In genomic region chr15:76056931-76057330, GRCh38 we compare ENCODE assay signal across 8 cellular contexts. TPM values are rescaled to one million over a fixed set of nuclear protein-coding genes. Genes with fewer than 3 reads are reported as not detected.
DNase-seq lines count a peak whose midpoint lies in the region; ATAC-seq and TF ChIP-seq lines count a peak whose summit lies in the region.

No MANE protein-coding gene starts in this region.

- intact Hi-C loops in uterus (cut with DNase I; ENCODE audit: low total_unique reads): no loop called here

- H3K4me1 ChIP-seq in RWPE2 (ENCODE audit: insufficient read depth, poor library complexity, severe bottlenecking) (peaks cover 4% of the 10 kb centered on the region), uterus (peaks cover 0 to 4% of the 10 kb centered on the region in 2 donors), endodermal cell (ENCODE audit: control insufficient read depth, insufficient read depth, low read length) (peaks cover 8% of the 10 kb centered on the region)

- H3K27ac Mint-ChIP-seq in endodermal cell: no peak overlapping the region

- no peak overlapping the region for H3K4me3 Mint-ChIP-seq in endodermal cell

- H3K27me3 Mint-ChIP-seq in endodermal cell (ENCODE audit: insufficient read depth): peaks cover 26% of the 10 kb centered on the region

- no peaks in the 10 kb centered on the region for H3K36me3 Mint-ChIP-seq in endodermal cell (ENCODE audit: low read depth)

- no peak for TF ChIP-seq POLR2A in uterus (IDR thresholded peaks at IDR 0.05)

- no peak overlapping the region for H3K4me3 ChIP-seq in RWPE2 (ENCODE audit: severe bottlenecking)
- H3K4me3 ChIP-seq in uterus: no peak overlapping the region
- H3K4me3 ChIP-seq in endodermal cell (ENCODE audit: low read length): no peak overlapping the region

- 61 to 67% methylated on average over 3 of the region's 3 CpGs for WGBS in endodermal cell (ENCODE audit: insufficient coverage in 1 of 2, insufficient read length in 1 of 2), 2 experiments

- no peak overlapping the region for H3K9ac ChIP-seq in endodermal cell (ENCODE audit: extremely low read depth, low read length, poor library complexity, severe bottlenecking)

- H3K9me3 ChIP-seq in RWPE2 (ENCODE audit: severe bottlenecking) (no peaks in the 10 kb centered on the region), uterus (no peaks in the 10 kb centered on the region), endodermal cell (ENCODE audit: control insufficient read depth, low read length) (no peaks in the 10 kb centered on the region)

- no peaks in the 10 kb centered on the region for H3K9me3 Mint-ChIP-seq in endodermal cell

- H3K27me3 ChIP-seq in RWPE2 (ENCODE audit: insufficient read depth, poor library complexity, severe bottlenecking) (peaks cover 30% of the 10 kb centered on the region), uterus (no peaks in the 10 kb centered on the region), endodermal cell (ENCODE audit: control insufficient read depth, insufficient read depth, low read length, poor library complexity, severe bottlenecking) (peaks cover 18% of the 10 kb centered on the region)

- peak; percentile 2 for DNase-seq in NCI-H146 (lab: John Stamatoyannopoulos, UW)
- DNase-seq in NCI-H146 treated with DMSO at 0.1 percent for 48 hours (lab: John Stamatoyannopoulos, UW; ENCODE audit: unreplicated experiment): no peak
- no peak for DNase-seq in RWPE2 (ENCODE audit: low spot score)
- peak; percentile 52 for DNase-seq in renal cortical epithelial cell (ENCODE audit: low read depth)
- no peak for DNase-seq in effector CD4-positive, alpha-beta T cell
- no peak for DNase-seq in uterus
- DNase-seq in endodermal cell: no peak

- TF ChIP-seq CTCF in RWPE2 (IDR thresholded peaks at IDR 0.05; ENCODE audit: poor library complexity, severe bottlenecking) (no peak), uterus (IDR thresholded peaks at IDR 0.05) (no peak), endodermal cell (conservative IDR thresholded peaks at IDR 0.05) (no peak)

- H3K27ac ChIP-seq in RWPE2 (ENCODE audit: poor library complexity, severe bottlenecking) (no peak overlapping the region), uterus (no peak overlapping the region), endodermal cell (ENCODE audit: low read depth, low read length) (no peak overlapping the region)

- H3K4me1 Mint-ChIP-seq in endodermal cell: peaks cover 18% of the 10 kb centered on the region

- H3K36me3 ChIP-seq in RWPE2 (ENCODE audit: low read depth): no peaks in the 10 kb centered on the region
- H3K36me3 ChIP-seq in uterus: no peaks in the 10 kb centered on the region
- H3K36me3 ChIP-seq in endodermal cell (ENCODE audit: control insufficient read depth, insufficient read depth, low read length): no peaks in the 10 kb centered on the region

- ATAC-seq in HG03064 (IDR thresholded peaks at IDR 0.05; ENCODE audit: low read depth, unreplicated experiment): peak; percentile 61
- peak; percentile 76 for ATAC-seq in RWPE2 (ENCODE audit: low read depth)

RNA-seq across cellular contexts. Expression of gene TMEM266, which starts 2.9 kb away (rescaled TPM):
- not detected in 2 replicates for total RNA-seq in renal cortical epithelial cell
- under 1 TPM in 1 of 4 donors, not detected in 3; 0.35 TPM for total RNA-seq in uterus
- total RNA-seq in endodermal cell: 1 to 10 TPM; 1.8 to 2.0 TPM
- polyA plus RNA-seq in endodermal cell (2013, experiment 1 of 2): 1.4 TPM
- polyA plus RNA-seq in endodermal cell (2013, experiment 2 of 2): 0.91 TPM

RNA-seq across cellular contexts. Expression of gene NRG4, which starts 44.7 kb away (rescaled TPM):
- 0.15 TPM in 1 of 2 replicates, not detected in the other for total RNA-seq in renal cortical epithelial cell
- under 1 TPM in 1 of 4 donors, not detected in 3; 0.21 TPM for total RNA-seq in uterus
- under 1 TPM; 0.51 to 0.95 TPM for total RNA-seq in endodermal cell
- 0.11 TPM for polyA plus RNA-seq in endodermal cell (2013, experiment 1 of 2)
- polyA plus RNA-seq in endodermal cell (2013, experiment 2 of 2): 0.12 TPM

Comparison
In these comparisons a context has a peak if more than half of its experiments do, and no peak if none do; other contexts are left out.
1. DNase-seq: peak in NCI-H146 (single experiment) and renal cortical epithelial cell (single experiment); none in NCI-H146 treated with DMSO at 0.1 percent for 48 hours (single experiment), RWPE2 (single experiment), effector CD4-positive, alpha-beta T cell (single experiment), uterus (0 of 2) and endodermal cell (single experiment).